Comparison of ENCODE assay signal across 1 cellular context in genomic region chr2:3376821-3377220, GRCh38.
A peak's percentile ranks its signal among the peaks of the same experiment; 100 is the strongest.
TF ChIP-seq lines count a peak whose summit lies in the region.

No MANE protein-coding gene starts in this region.

TF ChIP-seq in K562, 482 proteins besides CTCF, POLR2A, EP300 and RAD21:
- no peak for TF ChIP-seq HDAC2 (IDR thresholded peaks at IDR 0.05)
- TF ChIP-seq MIER1 (IDR thresholded peaks at IDR 0.05; ENCODE audit: low read depth): 0 out of 2 replicates have a peak, but pooled peaks have one; percentile 7
- TF ChIP-seq ZKSCAN1 (IDR thresholded peaks at IDR 0.05; ENCODE audit: low read depth, low read length): peak; percentile 87
- 0 out of 4 replicates have a peak, but pooled peaks of 1 of the 2 experiments have one; percentile 41 for TF ChIP-seq KDM1A (IDR thresholded peaks at IDR 0.05)
TF ChIP-seq in K562: peak in this region for 3.
